24 cellular contexts compared by ENCODE assay signal in genomic region chr13:52004508-52005183, GRCh38. TPM values are rescaled to one million over a fixed set of nuclear protein-coding genes. Genes with fewer than 3 reads are reported as not detected.
DNase-seq lines count a peak whose midpoint lies in the region; ATAC-seq lines count a peak whose summit lies in the region.
"Had no signal": no experiment of that assay in that cellular context is flagged by ENCODE, and none has a peak within 500 bp of the region (broad histone marks: within the 10 kb centered on the region; RNA-seq: fewer than 3 reads in every experiment).

No MANE protein-coding gene starts in this region.

- no peaks in the 10 kb centered on the region for H3K9me3 ChIP-seq in T-helper 17 cell (ENCODE audit: control insufficient read depth, low read length, poor library complexity, severe bottlenecking)
- H3K9me3 ChIP-seq: pancreas, sigmoid colon had no signal

- H3K27ac Mint-ChIP-seq in stimulated activated naive CD8-positive, alpha-beta T cell treated with anti-CD3 and anti-CD28 coated beads, Interleukin-15, amount 100 ng/mL, for 72 hours, result no peak overlapping the region
- H3K27ac Mint-ChIP-seq in T-helper 17 cell, result peak overlapping the region; percentile 54
- H3K27ac Mint-ChIP-seq: activated CD4-positive, alpha-beta memory T cell treated with anti-CD3 and anti-CD28 coated beads for 36 hours; CD4-positive, alpha-beta T cell; naive thymus-derived CD8-positive, alpha-beta T cell; T-cell; WTC11 had no signal

- ATAC-seq in stimulated activated naive CD8-positive, alpha-beta T cell treated with anti-CD3 and anti-CD28 coated beads, Interleukin-15, amount 100 ng/mL, for 72 hours, result peak; percentile 50
- no peak for ATAC-seq in stimulated activated naive CD8-positive, alpha-beta T cell treated with anti-CD3 and anti-CD28 coated beads, Interleukin-15, Interleukin-2, amounts not matched to agents 100 U/mL and 50 U/mL, for 24 hours
- no peak for ATAC-seq in T-helper 17 cell
- peak; percentile 49 for ATAC-seq in left lobe of liver
- ATAC-seq: naive thymus-derived CD8-positive, alpha-beta T cell; pancreas; T-cell; WTC11 had no signal

- peaks cover 5% of the 10 kb centered on the region for H3K36me3 Mint-ChIP-seq in T-helper 17 cell (ENCODE audit: low read depth)
- H3K36me3 Mint-ChIP-seq: activated CD4-positive, alpha-beta memory T cell treated with anti-CD3 and anti-CD28 coated beads for 36 hours; naive thymus-derived CD8-positive, alpha-beta T cell; T-cell had no signal

- no peak overlapping the region for H3K4me3 Mint-ChIP-seq in stimulated activated naive CD8-positive, alpha-beta T cell treated with anti-CD3 and anti-CD28 coated beads, Interleukin-15, amount 100 ng/mL, for 72 hours
- no peak overlapping the region for H3K4me3 Mint-ChIP-seq in T-helper 17 cell
- H3K4me3 Mint-ChIP-seq: activated CD4-positive, alpha-beta memory T cell treated with anti-CD3 and anti-CD28 coated beads for 36 hours; CD4-positive, alpha-beta T cell; naive thymus-derived CD8-positive, alpha-beta T cell; T-cell; WTC11 had no signal

- DNase-seq in stimulated activated naive CD8-positive, alpha-beta T cell treated with anti-CD3 and anti-CD28 coated beads, Interleukin-15, amount 100 ng/mL, for 72 hours, result no peak
- no peak for DNase-seq in stimulated activated naive CD8-positive, alpha-beta T cell treated with anti-CD3 and anti-CD28 coated beads, Interleukin-15, Interleukin-2, amounts not matched to agents 100 U/mL and 50 U/mL, for 24 hours
- DNase-seq in T-helper 17 cell (no peak), left lobe of liver (ENCODE audit: low spot score) (no peak), germinal center (ENCODE audit: low spot score) (no peak), NCI-H2227 (lab: John Stamatoyannopoulos, UW; ENCODE audit: unreplicated experiment) (no peak), T-helper 9 cell (no peak)
- no peak for DNase-seq in activated CD4-positive, alpha-beta T cell treated with anti-CD3 and anti-CD28 coated beads for 1 hour
- DNase-seq: activated CD4-positive, alpha-beta memory T cell treated with anti-CD3 and anti-CD28 coated beads for 36 hours; activated naive CD4-positive, alpha-beta T cell; amygdala; CD4-positive, alpha-beta T cell; DMS79; dorsolateral prefrontal cortex; hypothalamus; islet precursor cell; naive thymus-derived CD8-positive, alpha-beta T cell; NCI-H1092 treated with DMSO at 0.1 percent for 48 hours; NCI-H2029 treated with DMSO at 0.1 percent for 48 hours; NCI-H524 treated with DMSO at 0.1 percent for 48 hours; pancreas; sigmoid colon; T-cell had no signal

- H3K27me3 Mint-ChIP-seq in stimulated activated naive CD8-positive, alpha-beta T cell treated with anti-CD3 and anti-CD28 coated beads, Interleukin-15, amount 100 ng/mL, for 72 hours, result peaks cover 10% of the 10 kb centered on the region
- peaks cover 47% of the 10 kb centered on the region for H3K27me3 Mint-ChIP-seq in T-helper 17 cell

- H3K4me1 Mint-ChIP-seq in stimulated activated naive CD8-positive, alpha-beta T cell treated with anti-CD3 and anti-CD28 coated beads, Interleukin-15, amount 100 ng/mL, for 72 hours, result no peaks in the 10 kb centered on the region
- H3K4me1 Mint-ChIP-seq in T-helper 17 cell, result peaks cover 14% of the 10 kb centered on the region

- no peaks in the 10 kb centered on the region for H3K9me3 Mint-ChIP-seq in stimulated activated naive CD8-positive, alpha-beta T cell treated with anti-CD3 and anti-CD28 coated beads, Interleukin-15, amount 100 ng/mL, for 72 hours
- H3K9me3 Mint-ChIP-seq: activated CD4-positive, alpha-beta memory T cell treated with anti-CD3 and anti-CD28 coated beads for 36 hours; CD4-positive, alpha-beta T cell; naive thymus-derived CD8-positive, alpha-beta T cell; T-cell had no signal

RNA-seq across cellular contexts. Expression of gene ATP7B, which starts 6.6 kb away (rescaled TPM):
- total RNA-seq in T-helper 17 cell, result 1 to 10 TPM; 1.1 to 2.3 TPM
- total RNA-seq in left lobe of liver, result 32.2 TPM

RNA-seq across cellular contexts. Expression of gene ALG11, which starts 7.6 kb away (rescaled TPM):
- total RNA-seq in T-helper 17 cell (10 to 100 TPM; 23.8 to 27.5 TPM), left lobe of liver (25.4 TPM)

RNA-seq across cellular contexts. Expression of gene UTP14C, which starts 19.8 kb away (rescaled TPM):
- 1 to 10 TPM; 3.1 to 3.8 TPM for total RNA-seq in T-helper 17 cell
- total RNA-seq in left lobe of liver, result 7.9 TPM

Comparison
In these comparisons a context has a peak if more than half of its experiments do, and no peak if none do; other contexts are left out.
1. ATAC-seq: peak in stimulated activated naive CD8-positive, alpha-beta T cell treated with anti-CD3 and anti-CD28 coated beads, Interleukin-15, amount 100 ng/mL, for 72 hours (single experiment) and left lobe of liver (single experiment); none in stimulated activated naive CD8-positive, alpha-beta T cell treated with anti-CD3 and anti-CD28 coated beads, Interleukin-15, Interleukin-2, amounts not matched to agents 100 U/mL and 50 U/mL, for 24 hours (single experiment) and T-helper 17 cell (single experiment).
2. RNA of gene ATP7B, which starts 6.6 kb away (total RNA-seq): 32.2 TPM in left lobe of liver (single experiment); 1.1 to 2.3 TPM in T-helper 17 cell; every median in the first group is over 10 times any median in the second.